Comparison of ENCODE assay signal across 16 cellular contexts in genomic region chr6:42762950-42763349, GRCh38. TPM values are rescaled to one million over a fixed set of nuclear protein-coding genes. Genes with fewer than 3 reads are reported as not detected.
DNase-seq lines count a peak whose midpoint lies in the region; ATAC-seq and TF ChIP-seq lines count a peak whose summit lies in the region.
"Had no signal": no experiment of that assay in that cellular context is flagged by ENCODE, and none has a peak within 500 bp of the region (broad histone marks: within the 10 kb centered on the region; RNA-seq: fewer than 3 reads in every experiment).

No MANE protein-coding gene starts in this region.

- no peak overlapping the region for H3K4me3 ChIP-seq in HEK293 (ENCODE audit: low read depth, low read length)
- H3K4me3 ChIP-seq in hepatocyte: no peak overlapping the region
- no peak overlapping the region for H3K4me3 ChIP-seq in transverse colon
- H3K4me3 ChIP-seq: A549, HAP-1 had no signal

- H3K36me3 ChIP-seq in HEK293 (ENCODE audit: control insufficient read depth in 2 of 2, insufficient read depth in 1 of 2, low read length in 2 of 2): no peaks in the 10 kb centered on the region; a peak in 1 of 3 replicates
- no peaks in the 10 kb centered on the region for H3K36me3 ChIP-seq in hepatocyte (replicated peaks; ENCODE audit: insufficient read depth, low read depth)
- H3K36me3 ChIP-seq in transverse colon: no peaks in the 10 kb centered on the region
- H3K36me3 ChIP-seq: BE2C, HAP-1 had no signal

- no peak for DNase-seq in T-helper 17 cell
- DNase-seq in hepatocyte (ENCODE audit: low spot score): no peak
- no peak for DNase-seq in transverse colon
- no peak for DNase-seq in activated CD8-positive, alpha-beta memory T cell treated with anti-CD3 and anti-CD28 coated beads for 24 hours
- DNase-seq in T-helper 2 cell treated with Interferon-gamma antibody and Interleukin-4, amounts not matched to agents 5 μg/mL and 100 μg/mL, for 36 hours (ENCODE audit: low spot score): no peak
- DNase-seq in GM19240 (ENCODE audit: insufficient read length, low spot score): no peak
- DNase-seq: BE2C, DMS 273 treated with DMSO at 0.1 percent for 48 hours, DMS79 treated with DMSO at 0.1 percent for 48 hours, EL, HFFc6 had no signal

- intact Hi-C loops in transverse colon (cut with DNase I; ENCODE audit: low total_unique reads): no loop called here

- CTCF ChIA-PET in HEK293 (lab: Yijun Ruan, JAX): interaction anchor here (0.6 to 1.2 kb wide), 3 partner anchors 15 to 167 kb away, joined by 3 to 5 read pairs (median 3); no protein-coding TSS in a partner anchor

- no peaks in the 10 kb centered on the region for H3K9me3 Mint-ChIP-seq in T-helper 2 cell treated with Interferon-gamma antibody and Interleukin-4, amounts not matched to agents 5 μg/mL and 100 μg/mL, for 36 hours
- H3K9me3 Mint-ChIP-seq: HFFc6 had no signal

- H4K20me1 ChIP-seq in hepatocyte (ENCODE audit: insufficient read depth, poor library complexity, severe bottlenecking): no peaks in the 10 kb centered on the region

- no peak overlapping the region for H2AFZ ChIP-seq in hepatocyte

- WGBS in hepatocyte (ENCODE audit: low lambda C conversion rate, missing lambda C conversion rate): 52% methylated on average over 3 of the region's 3 CpGs
- 54 to 57% methylated on average over 3 of the region's 3 CpGs for WGBS in transverse colon (ENCODE audit: low coverage in 1 of 2), 2 donors

- peaks cover 5% of the 10 kb centered on the region for H3K36me3 Mint-ChIP-seq in T-helper 17 cell (ENCODE audit: low read depth)
- H3K36me3 Mint-ChIP-seq in T-helper 2 cell treated with Interferon-gamma antibody and Interleukin-4, amounts not matched to agents 5 μg/mL and 100 μg/mL, for 36 hours (ENCODE audit: low read depth): peaks cover 9% of the 10 kb centered on the region

- no peak overlapping the region for H3K4me3 Mint-ChIP-seq in T-helper 17 cell
- no peak overlapping the region for H3K4me3 Mint-ChIP-seq in T-helper 2 cell treated with Interferon-gamma antibody and Interleukin-4, amounts not matched to agents 5 μg/mL and 100 μg/mL, for 36 hours
- H3K4me3 Mint-ChIP-seq: HFFc6 had no signal

- H3K4me1 ChIP-seq in HEK293 (ENCODE audit: control insufficient read depth, insufficient read depth, low read length) (no peaks in the 10 kb centered on the region; the same call in 1 of the 2 replicates), hepatocyte (ENCODE audit: insufficient read depth) (no peaks in the 10 kb centered on the region), transverse colon (peaks cover 0 to 34% (median 13%) of the 10 kb centered on the region in 4 donors)
- H3K4me1 ChIP-seq: BE2C had no signal

- POLR2A ChIA-PET in HEK293 (lab: Yijun Ruan, JAX): interaction anchor here (0.7 to 1.5 kb wide), 2 partner anchors 17 to 122 kb away, joined by 3 to 4 read pairs; partner anchors contain the start of gene TBCC

- no peak overlapping the region for H3K4me2 ChIP-seq in hepatocyte
- H3K4me2 ChIP-seq: A549 had no signal

- peak overlapping the region; percentile 67 for H3K27ac Mint-ChIP-seq in T-helper 17 cell
- no peak overlapping the region for H3K27ac Mint-ChIP-seq in T-helper 2 cell treated with Interferon-gamma antibody and Interleukin-4, amounts not matched to agents 5 μg/mL and 100 μg/mL, for 36 hours
- H3K27ac Mint-ChIP-seq: HFFc6 had no signal

- peaks cover 21% of the 10 kb centered on the region for H3K4me1 Mint-ChIP-seq in T-helper 17 cell
- peaks cover 18% of the 10 kb centered on the region for H3K4me1 Mint-ChIP-seq in T-helper 2 cell treated with Interferon-gamma antibody and Interleukin-4, amounts not matched to agents 5 μg/mL and 100 μg/mL, for 36 hours (ENCODE audit: low read depth)

- H3K9me2 ChIP-seq in hepatocyte (replicated peaks; ENCODE audit: insufficient read depth): no peaks in the 10 kb centered on the region

- ATAC-seq in T-helper 17 cell: no peak
- ATAC-seq: A549, HepG2 had no signal

- no peaks in the 10 kb centered on the region for H3K27me3 Mint-ChIP-seq in T-helper 17 cell
- no peaks in the 10 kb centered on the region for H3K27me3 Mint-ChIP-seq in T-helper 2 cell treated with Interferon-gamma antibody and Interleukin-4, amounts not matched to agents 5 μg/mL and 100 μg/mL, for 36 hours (ENCODE audit: low read depth)

- TF ChIP-seq POLR2A in transverse colon (IDR thresholded peaks at IDR 0.05): no peak

- TF ChIP-seq CTCF in HEK293 (tag by site-specific recombination; IDR thresholded peaks at IDR 0.05) (no peak), hepatocyte (IDR thresholded peaks at IDR 0.05; ENCODE audit: poor library complexity) (no peak), transverse colon (IDR thresholded peaks at IDR 0.05) (no peak)

- no peaks in the 10 kb centered on the region for H3K27me3 ChIP-seq in hepatocyte
- H3K27me3 ChIP-seq in transverse colon: no peaks in the 10 kb centered on the region
- H3K27me3 ChIP-seq: BE2C had no signal

- no peak for TF ChIP-seq EP300 in transverse colon (IDR thresholded peaks at IDR 0.05; ENCODE audit: low read depth)

- no peaks in the 10 kb centered on the region for H3K79me2 ChIP-seq in hepatocyte

- in situ Hi-C loops in transverse colon (cut with MboI; ENCODE audit: low pct_ligation_motif_present in 1 of 4, low pct_unique_long_range_greater_than_20kb in 1 of 4, low sequenced_read_pairs in 3 of 4): no loop called here

- no peaks in the 10 kb centered on the region for H3K9me3 ChIP-seq in HEK293 (ENCODE audit: control insufficient read depth, insufficient read depth, low read depth, low read length)
- no peaks in the 10 kb centered on the region for H3K9me3 ChIP-seq in T-helper 17 cell (ENCODE audit: control insufficient read depth, low read length, poor library complexity, severe bottlenecking)
- H3K9me3 ChIP-seq in hepatocyte (ENCODE audit: low read depth): no peaks in the 10 kb centered on the region
- no peaks in the 10 kb centered on the region for H3K9me3 ChIP-seq in transverse colon
- H3K9me3 ChIP-seq: A549, BE2C, HAP-1 had no signal

- H3K27ac ChIP-seq in HEK293 (ENCODE audit: extremely low read depth, low read depth, low read length): no peak overlapping the region
- H3K27ac ChIP-seq in hepatocyte: peak overlapping the region; percentile 41
- peak overlapping the region; percentile 36 to 78 (median 44) for H3K27ac ChIP-seq in transverse colon
- H3K27ac ChIP-seq: A549, C4-2B had no signal

TF ChIP-seq in HEK293, 187 proteins besides CTCF, POLR2A, EP300 and RAD21:
- no peak for TF ChIP-seq ZNF266 (tag by site-specific recombination; IDR thresholded peaks at IDR 0.05; ENCODE audit: low read depth)
- TF ChIP-seq ZNF580 (tag by site-specific recombination; IDR thresholded peaks at IDR 0.05): no peak
- no peak for TF ChIP-seq ZNF23 (tag by site-specific recombination; IDR thresholded peaks at IDR 0.05; ENCODE audit: borderline replicate concordance)
- peak; percentile 58 for TF ChIP-seq ZNF664 (tag by site-specific recombination; IDR thresholded peaks at IDR 0.05)
- TF ChIP-seq ZNF623 (tag by site-specific recombination; IDR thresholded peaks at IDR 0.05): no peak

RNA-seq across cellular contexts. Expression of gene TBCC, which starts 17.0 kb away (rescaled TPM):
- 10 to 100 TPM; 71.5 to 73.2 TPM for total RNA-seq in T-helper 17 cell
- 28.9 and 30.2 TPM in 2 replicates for total RNA-seq in hepatocyte
- 22.1 and 31.5 TPM in 2 replicates for polyA plus RNA-seq in hepatocyte
- 10 to 100 TPM in 3 of 4 donors, 1 to 10 TPM in 1; 5.2 to 43.3 (median 27.3) TPM for total RNA-seq in transverse colon

RNA-seq across cellular contexts. Expression of gene BICRAL, which starts 18.9 kb away (rescaled TPM):
- total RNA-seq in T-helper 17 cell (10 to 100 TPM; 31.9 to 34.1 TPM), hepatocyte (6.3 and 8.1 TPM in 2 replicates), transverse colon (10 to 100 TPM; 14.7 to 34.8 (median 21.5) TPM)
- 2.1 and 3.1 TPM in 2 replicates for polyA plus RNA-seq in hepatocyte

RNA-seq across cellular contexts. Expression of gene PRPH2, which starts 40.6 kb away (rescaled TPM):
- total RNA-seq in T-helper 17 cell (not detected), hepatocyte (not detected in 2 replicates), transverse colon (1 to 10 TPM in 1 of 4 donors, under 1 TPM in 2, not detected in 1; 0.27 to 1.1 (median 0.32) TPM)
- not detected in 2 replicates for polyA plus RNA-seq in hepatocyte
- polyA plus RNA-seq: A549 had no signal
